Comparison of ENCODE assay signal across 8 cellular contexts in the genomic region with DNA sequence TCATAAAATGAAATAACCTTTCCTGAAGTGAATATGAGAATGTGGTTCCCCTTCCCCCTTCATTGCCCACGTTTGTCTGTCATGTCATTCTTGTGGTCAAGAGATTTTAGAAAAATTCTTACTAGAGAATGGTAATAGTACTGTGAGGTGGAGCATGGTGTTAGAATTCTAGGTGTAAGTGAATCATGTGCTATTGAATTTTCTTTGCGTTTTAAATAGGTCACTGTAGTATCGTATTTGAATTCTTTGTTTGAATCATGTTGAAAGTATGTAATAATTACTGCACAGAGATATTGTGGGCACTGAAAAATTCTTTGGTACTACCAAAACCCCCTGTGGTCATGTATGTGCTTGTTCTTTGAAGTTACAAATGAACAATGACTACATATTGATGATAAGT. TPM values are rescaled to one million over a fixed set of nuclear protein-coding genes. Genes with fewer than 3 reads are reported as not detected.
A peak's percentile ranks its signal among the peaks of the same experiment; 100 is the strongest.
DNase-seq lines count a peak whose midpoint lies in the region; ATAC-seq and TF ChIP-seq lines count a peak whose summit lies in the region.

No MANE protein-coding gene starts in this region.

- peak; percentile 70 for ATAC-seq in GM21717 (IDR thresholded peaks at IDR 0.05; ENCODE audit: unreplicated experiment)

- no peak for TF ChIP-seq RAD21 in Ishikawa (IDR thresholded peaks at IDR 0.05; ENCODE audit: low read depth)

- no peak for TF ChIP-seq CTCF in GM13977 (IDR thresholded peaks at IDR 0.05; ENCODE audit: extremely low read depth, insufficient read depth, missing control alignments)
- no peak for TF ChIP-seq CTCF in fibroblast of pulmonary artery (IDR thresholded peaks at IDR 0.05; ENCODE audit: low read length, missing control alignments)

- DNase-seq in GM13977 (ENCODE audit: low spot score) (peak; percentile 70), fibroblast of pulmonary artery (ENCODE audit: low read depth) (peak; percentile 17), SIG-M5 (lab: John Stamatoyannopoulos, UW) (no peak), HT-29 (ENCODE audit: low spot score) (no peak), SHP77 (lab: John Stamatoyannopoulos, UW) (no peak)
- no peak for DNase-seq in activated CD8-positive, alpha-beta memory T cell treated with anti-CD3 and anti-CD28 coated beads, Interleukin-2, amount 50 U/mL, for 48 hours

- in situ Hi-C loops in GM13977 (cut with MboI; ENCODE audit: low pct_unique_long_range_greater_than_20kb, low sequenced_read_pairs, unreplicated experiment): no loop called here

- no peak overlapping the region for H3K4me3 ChIP-seq in fibroblast of pulmonary artery (replicated peaks; ENCODE audit: low read depth, low read length)

- no peak for TF ChIP-seq EP300 in Ishikawa (IDR thresholded peaks at IDR 0.05; ENCODE audit: borderline replicate concordance)

TF ChIP-seq in Ishikawa, 13 proteins besides CTCF, POLR2A, EP300 and RAD21:
- TF ChIP-seq, protein P1, sequence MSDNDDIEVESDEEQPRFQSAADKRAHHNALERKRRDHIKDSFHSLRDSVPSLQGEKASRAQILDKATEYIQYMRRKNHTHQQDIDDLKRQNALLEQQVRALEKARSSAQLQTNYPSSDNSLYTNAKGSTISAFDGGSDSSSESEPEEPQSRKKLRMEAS (IDR thresholded peaks at IDR 0.05): no peak
- peak; percentile 8; the same call in 1 of the 2 replicates for TF ChIP-seq TEAD4 (IDR thresholded peaks at IDR 0.05)
TF ChIP-seq in Ishikawa: peak in this region for 1.

RNA-seq across cellular contexts. Expression of a gene that starts 49.9 kb away (rescaled TPM):
- total RNA-seq in HT-29 (2014; rRNA removed; shearing (Covaris generic)): 2.8 and 2.9 TPM in 2 replicates

Comparison
In these comparisons a context has a peak if more than half of its experiments do, and no peak if none do; other contexts are left out.
1. DNase-seq: peak in GM13977 (single experiment) and fibroblast of pulmonary artery (single experiment); none in activated CD8-positive, alpha-beta memory T cell treated with anti-CD3 and anti-CD28 coated beads, Interleukin-2, amount 50 U/mL, for 48 hours (single experiment), SIG-M5 (single experiment), HT-29 (single experiment) and SHP77 (0 of 2).